In the genomic region with DNA sequence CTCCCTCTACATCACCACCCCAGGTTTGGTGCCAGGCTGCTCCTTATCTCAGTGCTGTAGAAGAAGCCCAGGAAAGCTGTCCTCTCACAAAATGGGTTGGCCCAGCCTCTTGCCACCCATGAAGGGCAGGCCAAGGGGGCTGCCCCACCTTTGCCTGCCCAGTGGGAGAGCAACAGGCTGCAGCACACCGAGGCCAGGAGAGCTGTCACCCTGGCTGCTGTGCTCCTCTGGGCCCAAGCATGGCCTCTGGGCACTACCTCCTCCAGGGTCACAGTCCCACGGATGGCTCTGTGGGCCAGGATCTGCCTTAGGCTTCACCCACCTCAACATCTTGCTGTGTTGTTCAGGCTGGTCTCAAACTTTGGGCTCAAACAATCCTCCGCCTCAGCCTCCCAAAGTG, we compare ENCODE assay signal across 30 cellular contexts. TPM values are rescaled to one million over a fixed set of nuclear protein-coding genes. Genes with fewer than 3 reads are reported as not detected.
"Had no signal": no experiment of that assay in that cellular context is flagged by ENCODE, and none has a peak within 500 bp of the region (broad histone marks: within the 10 kb centered on the region; RNA-seq: fewer than 3 reads in every experiment).

No MANE protein-coding gene starts in this region.

- H3K4me3 ChIP-seq: coronary artery had no signal

- H3K27me3 Mint-ChIP-seq: activated B cell treated with CpG ODN at 0.5 μM for 24 hours; activated CD8-positive, alpha-beta T cell treated with anti-CD3 and anti-CD28 coated beads for 36 hours; activated naive CD8-positive, alpha-beta T cell; activated T-helper 17 cell treated with anti-CD3 and anti-CD28 coated beads, Interleukin-2, amount 50 U/mL, for 72 hours; central memory CD8-positive, alpha-beta T cell; effector memory CD8-positive, alpha-beta T cell; T-helper 17 cell had no signal

- H3K27me3 ChIP-seq: brain microvascular endothelial cell had no signal

- ATAC-seq: activated CD4-positive, CD25-positive, alpha-beta regulatory T cell treated with anti-CD3 and anti-CD28 coated beads, Interleukin-2, amount 50 U/mL, for 24 hours; activated CD8-positive, alpha-beta T cell treated with anti-CD3 and anti-CD28 coated beads for 36 hours; activated T-cell treated with anti-CD3 and anti-CD28 coated beads, Interleukin-2, amount 50 U/mL, for 4 hours; activated T-helper 17 cell treated with anti-CD3 and anti-CD28 coated beads, Interleukin-2, amount 50 U/mL, for 72 hours; effector memory CD8-positive, alpha-beta T cell; esophagus mucosa; T-helper 17 cell had no signal

- H3K27ac ChIP-seq: brain microvascular endothelial cell, WERI-Rb-1 had no signal

- H3K27ac Mint-ChIP-seq: activated B cell treated with CpG ODN at 0.5 μM for 24 hours; activated CD8-positive, alpha-beta T cell treated with anti-CD3 and anti-CD28 coated beads for 36 hours; activated naive CD8-positive, alpha-beta T cell; activated T-helper 17 cell treated with anti-CD3 and anti-CD28 coated beads, Interleukin-2, amount 50 U/mL, for 72 hours; T-helper 17 cell; T-helper 2 cell treated with Interferon-gamma antibody and Interleukin-4, amounts not matched to agents 5 μg/mL and 100 μg/mL, for 36 hours had no signal

- DNase-seq: activated B cell treated with CpG ODN at 0.5 μM for 24 hours; activated CD4-positive, alpha-beta T cell treated with anti-CD3 and anti-CD28 coated beads for 48 hours; activated CD4-positive, alpha-beta T cell treated with anti-CD3 and anti-CD28 coated beads, Interleukin-2, amount 50 U/mL, for 1 hour; activated CD4-positive, alpha-beta T cell treated with anti-CD3 and anti-CD28 coated beads, Interleukin-2, amount 50 U/mL, for 48 hours; activated CD8-positive, alpha-beta memory T cell treated with anti-CD3 and anti-CD28 coated beads for 24 hours; activated CD8-positive, alpha-beta T cell treated with anti-CD3 and anti-CD28 coated beads for 36 hours; activated effector memory CD4-positive, alpha-beta T cell treated with Interleukin-2 at 50 U/mL for 16 hours; activated gamma-delta T cell treated with Interleukin-2 at 50 U/mL for 16 hours; activated naive CD4-positive, alpha-beta T cell treated with anti-CD3 and anti-CD28 coated beads, Interleukin-2, amount 50 U/mL, for 16 hours; activated naive CD4-positive, alpha-beta T cell treated with Interleukin-2 at 50 U/mL for 16 hours; activated T-cell treated with anti-CD3 and anti-CD28 coated beads, Interleukin-2, amount 50 U/mL, for 4 hours; amniotic stem cell; anterior cingulate cortex; brain microvascular endothelial cell; dermis blood vessel endothelial cell; effector CD4-positive, alpha-beta T cell; effector memory CD8-positive, alpha-beta T cell; foreskin fibroblast; T-helper 1 cell; T-helper 17 cell; T1000; WERI-Rb-1 had no signal

- H3K4me3 Mint-ChIP-seq: activated B cell treated with CpG ODN at 0.5 μM for 24 hours; activated CD8-positive, alpha-beta T cell treated with anti-CD3 and anti-CD28 coated beads for 36 hours; activated naive CD8-positive, alpha-beta T cell; activated T-cell treated with anti-CD3 and anti-CD28 coated beads, Interleukin-2, amount 50 U/mL, for 4 hours; activated T-helper 17 cell treated with anti-CD3 and anti-CD28 coated beads, Interleukin-2, amount 50 U/mL, for 72 hours; central memory CD8-positive, alpha-beta T cell; T-helper 17 cell; T-helper 2 cell treated with Interferon-gamma antibody and Interleukin-4, amounts not matched to agents 5 μg/mL and 100 μg/mL, for 36 hours had no signal

- H3K4me1 Mint-ChIP-seq: activated B cell treated with CpG ODN at 0.5 μM for 24 hours; activated T-helper 17 cell treated with anti-CD3 and anti-CD28 coated beads, Interleukin-2, amount 50 U/mL, for 72 hours had no signal

- H3K9me3 Mint-ChIP-seq: activated B cell treated with CpG ODN at 0.5 μM for 24 hours; activated CD8-positive, alpha-beta T cell treated with anti-CD3 and anti-CD28 coated beads for 36 hours; activated T-cell treated with anti-CD3 and anti-CD28 coated beads, Interleukin-2, amount 50 U/mL, for 4 hours; activated T-helper 17 cell treated with anti-CD3 and anti-CD28 coated beads, Interleukin-2, amount 50 U/mL, for 72 hours; central memory CD8-positive, alpha-beta T cell; effector memory CD8-positive, alpha-beta T cell; T-helper 2 cell treated with Interferon-gamma antibody and Interleukin-4, amounts not matched to agents 5 μg/mL and 100 μg/mL, for 36 hours had no signal

- H3K36me3 Mint-ChIP-seq: activated naive CD8-positive, alpha-beta T cell had no signal

RNA-seq across cellular contexts. Expression of gene TNNC1, which starts 34.9 kb away (rescaled TPM):
- total RNA-seq: activated B cell treated with CpG ODN at 0.5 μM for 24 hours, dermis blood vessel endothelial cell, glomerular endothelial cell had no signal

RNA-seq across cellular contexts. Expression of gene SEMA3G, which starts 43.8 kb away (rescaled TPM):
- total RNA-seq: activated B cell treated with CpG ODN at 0.5 μM for 24 hours; activated CD8-positive, alpha-beta T cell treated with anti-CD3 and anti-CD28 coated beads for 36 hours had no signal
